In genomic region chr17:40442392-40443195, GRCh38 we compare ENCODE assay signal across 8 cellular contexts. TPM values are rescaled to one million over a fixed set of nuclear protein-coding genes. Genes with fewer than 3 reads are reported as not detected.
DNase-seq lines count a peak whose midpoint lies in the region; ATAC-seq, FAIRE-seq and TF ChIP-seq lines count a peak whose summit lies in the region.

No MANE protein-coding gene starts in this region.

- POLR2A ChIA-PET in A549 (lab: Yijun Ruan, JAX): interaction anchor here (0.7 to 2.8 kb wide), 12 partner anchors 9 to 109 kb away, joined by 3 to 23 read pairs (median 3); partner anchors contain the start of gene TOP2A

- intact Hi-C loops in lower leg skin (cut with DNase I; ENCODE audit: low total_unique reads): loop anchor here (10.0 kb wide), 1 partner anchor 92 kb away; no protein-coding TSS in a partner anchor
- intact Hi-C loops in upper lobe of right lung (cut with DNase I): loop anchor here (5.0 kb wide), 1 partner anchor 115 kb away; no protein-coding TSS in a partner anchor

- no peak for TF ChIP-seq POLR2A in A549 (IDR thresholded peaks at IDR 0.05; ENCODE audit: low read length)
- TF ChIP-seq POLR2A in lower leg skin (IDR thresholded peaks at IDR 0.05): no peak

- TF ChIP-seq RAD21 in A549 (conservative IDR thresholded peaks at IDR 0.05 in 1 of 2, IDR thresholded peaks at IDR 0.05 in 1 of 2): no peak

- CTCF ChIA-PET in A549 (lab: Yijun Ruan, JAX): interaction anchor here (0.7 to 37.5 kb wide), 12 partner anchors 11 to 116 kb away, joined by 3 to 822 read pairs (median 32); partner anchors contain the start of genes CCR7 and TOP2A

- ATAC-seq in A549 (peak; percentile 64 to 72), upper lobe of right lung (peak; percentile 18), GM18909 (IDR thresholded peaks at IDR 0.05; ENCODE audit: poor library complexity, unreplicated experiment) (no peak)
- ATAC-seq in central memory CD8-positive, alpha-beta T cell (replicated peaks; ENCODE audit: extremely low read depth, poor library complexity, severe bottlenecking): no peak

- H3K4me1 Mint-ChIP-seq in central memory CD8-positive, alpha-beta T cell: peaks cover 23% of the 10 kb centered on the region

- H3K27ac ChIP-seq in A549 (peak overlapping the region; percentile 98), HL-60 (replicated peaks) (no peak overlapping the region), upper lobe of right lung (peak overlapping the region; percentile 90)

- no peak for FAIRE-seq in A549 (lab: Jason Lieb, UNC)

- peak; percentile 73 to 82 for DNase-seq in A549 (ENCODE audit: low read depth in 1 of 2, low spot score in 1 of 2)
- DNase-seq in HL-60 (ENCODE audit: low read depth in 1 of 2, low spot score in 1 of 2): no peak
- no peak for DNase-seq in central memory CD8-positive, alpha-beta T cell (ENCODE audit: low spot score in 2 of 2)
- no peak for DNase-seq in lower leg skin (ENCODE audit: low spot score in 2 of 2)
- DNase-seq in upper lobe of right lung: peak; percentile 75
- no peak for DNase-seq in NCI-H1048 (lab: John Stamatoyannopoulos, UW)
- DNase-seq in dedifferentiated amniotic fluid mesenchymal stem cell (ENCODE audit: extremely low spot score): no peak

- H3K9me3 Mint-ChIP-seq in central memory CD8-positive, alpha-beta T cell: no peaks in the 10 kb centered on the region

- no peak for TF ChIP-seq EP300 in A549 (IDR thresholded peaks at IDR 0.05)

- no peaks in the 10 kb centered on the region for H3K36me3 ChIP-seq in upper lobe of right lung

- WGBS in A549 (ENCODE audit: missing lambda C conversion rate): 27% methylated on average over 16 of the region's 29 CpGs
- WGBS in lower leg skin, 2 donors: 18 to 19% methylated on average over 28 to 29 of the region's 29 CpGs

- no peak overlapping the region for H3K27ac Mint-ChIP-seq in central memory CD8-positive, alpha-beta T cell (ENCODE audit: low read depth)

- H3K4me3 Mint-ChIP-seq in central memory CD8-positive, alpha-beta T cell: peak overlapping the region; percentile 81

- H3K4me3 ChIP-seq in A549 (peak overlapping the region; percentile 78), HL-60 (replicated peaks; ENCODE audit: insufficient read depth, low read length) (peak overlapping the region; percentile 40), lower leg skin (ENCODE audit: low read depth, poor library complexity, severe bottlenecking) (peak overlapping the region; percentile 31), upper lobe of right lung (peak overlapping the region; percentile 81)

- no peaks in the 10 kb centered on the region for H3K27me3 Mint-ChIP-seq in central memory CD8-positive, alpha-beta T cell

- H3K36me3 Mint-ChIP-seq in central memory CD8-positive, alpha-beta T cell (ENCODE audit: insufficient read depth): peaks cover 16% of the 10 kb centered on the region

- H3K27me3 ChIP-seq in HL-60 (ENCODE audit: insufficient read depth, poor library complexity, severe bottlenecking) (peaks cover 2% of the 10 kb centered on the region), upper lobe of right lung (no peaks in the 10 kb centered on the region)

- H3K4me1 ChIP-seq in A549 (peaks cover 20% of the 10 kb centered on the region), upper lobe of right lung (peaks cover 25% of the 10 kb centered on the region)

- H3K9me3 ChIP-seq in A549 (no peaks in the 10 kb centered on the region), upper lobe of right lung (no peaks in the 10 kb centered on the region)

- peak overlapping the region; percentile 91 for H3K4me2 ChIP-seq in A549

- TF ChIP-seq CTCF in A549 (IDR thresholded peaks at IDR 0.05) (no peak; the same call in 2 of the 3 replicates), HL-60 (IDR thresholded peaks at IDR 0.05; ENCODE audit: insufficient read depth, low read length) (no peak), lower leg skin (IDR thresholded peaks at IDR 0.05) (no peak), upper lobe of right lung (IDR thresholded peaks at IDR 0.05) (peak; percentile 7)

TF ChIP-seq in A549, 52 proteins besides CTCF, POLR2A, EP300 and RAD21:
- TF ChIP-seq HOXB13 (CRISPR knock-in tag; IDR thresholded peaks at IDR 0.05; ENCODE audit: low read depth) (peak; percentile 40; the same call in 1 of the 2 replicates), CEBPB (IDR thresholded peaks at IDR 0.05) (no peak), HOXB5 (CRISPR knock-in tag; IDR thresholded peaks at IDR 0.05) (0 out of 2 replicates have a peak, but pooled peaks have one; percentile 19), TFCP2L1 (CRISPR knock-in tag; IDR thresholded peaks at IDR 0.05) (peak; percentile 72; the same call in 1 of the 2 replicates), FOXS1 (CRISPR knock-in tag; IDR thresholded peaks at IDR 0.05) (0 out of 2 replicates have a peak, but pooled peaks have one; percentile 30), FOSL2 (IDR thresholded peaks at IDR 0.05) (no peak), FOSL2 (CRISPR knock-in tag; IDR thresholded peaks at IDR 0.05) (peak; percentile 57), MAFK (IDR thresholded peaks at IDR 0.05; ENCODE audit: partially characterized antibody) (peak; percentile 92), HDAC2 (IDR thresholded peaks at IDR 0.05) (no peak)
- TF ChIP-seq, protein P1, sequence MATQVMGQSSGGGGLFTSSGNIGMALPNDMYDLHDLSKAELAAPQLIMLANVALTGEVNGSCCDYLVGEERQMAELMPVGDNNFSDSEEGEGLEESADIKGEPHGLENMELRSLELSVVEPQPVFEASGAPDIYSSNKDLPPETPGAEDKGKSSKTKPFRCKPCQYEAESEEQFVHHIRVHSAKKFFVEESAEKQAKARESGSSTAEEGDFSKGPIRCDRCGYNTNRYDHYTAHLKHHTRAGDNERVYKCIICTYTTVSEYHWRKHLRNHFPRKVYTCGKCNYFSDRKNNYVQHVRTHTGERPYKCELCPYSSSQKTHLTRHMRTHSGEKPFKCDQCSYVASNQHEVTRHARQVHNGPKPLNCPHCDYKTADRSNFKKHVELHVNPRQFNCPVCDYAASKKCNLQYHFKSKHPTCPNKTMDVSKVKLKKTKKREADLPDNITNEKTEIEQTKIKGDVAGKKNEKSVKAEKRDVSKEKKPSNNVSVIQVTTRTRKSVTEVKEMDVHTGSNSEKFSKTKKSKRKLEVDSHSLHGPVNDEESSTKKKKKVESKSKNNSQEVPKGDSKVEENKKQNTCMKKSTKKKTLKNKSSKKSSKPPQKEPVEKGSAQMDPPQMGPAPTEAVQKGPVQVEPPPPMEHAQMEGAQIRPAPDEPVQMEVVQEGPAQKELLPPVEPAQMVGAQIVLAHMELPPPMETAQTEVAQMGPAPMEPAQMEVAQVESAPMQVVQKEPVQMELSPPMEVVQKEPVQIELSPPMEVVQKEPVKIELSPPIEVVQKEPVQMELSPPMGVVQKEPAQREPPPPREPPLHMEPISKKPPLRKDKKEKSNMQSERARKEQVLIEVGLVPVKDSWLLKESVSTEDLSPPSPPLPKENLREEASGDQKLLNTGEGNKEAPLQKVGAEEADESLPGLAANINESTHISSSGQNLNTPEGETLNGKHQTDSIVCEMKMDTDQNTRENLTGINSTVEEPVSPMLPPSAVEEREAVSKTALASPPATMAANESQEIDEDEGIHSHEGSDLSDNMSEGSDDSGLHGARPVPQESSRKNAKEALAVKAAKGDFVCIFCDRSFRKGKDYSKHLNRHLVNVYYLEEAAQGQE (IDR thresholded peaks at IDR 0.05): no peak

RNA-seq across cellular contexts. Expression of gene IGFBP4, which starts 0.7 kb away (rescaled TPM):
- polyA plus RNA-seq in A549 (2011; rRNA removed) (1,080 and 1,577 TPM in 2 replicates), A549 (2017; fragmentation: RNase III; extraction: RNeasy Plus Mini Kit Qiagen cat#74134 plus additional on column Dnase treatment) (1,501 to 1,941 TPM (median 1,829 TPM) in 3 replicates)
- polyA plus RNA-seq in A549 (2012; cell fraction: cytosol; rRNA removed): 1,069 and 1,422 TPM in 2 replicates
- 982 and 1,044 TPM in 2 replicates for polyA plus RNA-seq in A549 (2012; cell fraction: nucleus; rRNA removed)
- 1,444 and 1,452 TPM in 2 replicates for polyA minus RNA-seq in A549 (2011; rRNA and poly(A)+ RNA removed)
- total RNA-seq in lower leg skin (10 to 100 TPM; 35.1 to 90.4 (median 39.6) TPM), upper lobe of right lung (381 TPM)

RNA-seq across cellular contexts. Expression of gene TOP2A, which starts 24.9 kb away (rescaled TPM):
- polyA plus RNA-seq in A549 (2011; rRNA removed) (273 and 416 TPM in 2 replicates), A549 (2017; fragmentation: RNase III; extraction: RNeasy Plus Mini Kit Qiagen cat#74134 plus additional on column Dnase treatment) (210 to 241 TPM (median 226 TPM) in 3 replicates)
- 78.4 and 82.0 TPM in 2 replicates for polyA plus RNA-seq in A549 (2012; cell fraction: cytosol; rRNA removed)
- 75.2 and 121 TPM in 2 replicates for polyA plus RNA-seq in A549 (2012; cell fraction: nucleus; rRNA removed)
- polyA minus RNA-seq in A549 (2011; rRNA and poly(A)+ RNA removed): 83.1 and 83.3 TPM in 2 replicates
- total RNA-seq in lower leg skin (10 to 100 TPM in 1 of 4 donors, 1 to 10 TPM in 3; 5.7 to 11.9 (median 8.2) TPM), upper lobe of right lung (3.3 TPM)

RNA-seq across cellular contexts. Expression of gene TNS4, which starts 58.8 kb away (rescaled TPM):
- polyA plus RNA-seq in A549 (2011; rRNA removed) (24.2 and 45.9 TPM in 2 replicates), A549 (2017; fragmentation: RNase III; extraction: RNeasy Plus Mini Kit Qiagen cat#74134 plus additional on column Dnase treatment) (61.6 to 75.9 TPM (median 73.5 TPM) in 3 replicates)
- 18.0 and 30.2 TPM in 2 replicates for polyA plus RNA-seq in A549 (2012; cell fraction: cytosol; rRNA removed)
- polyA plus RNA-seq in A549 (2012; cell fraction: nucleus; rRNA removed): 83.8 and 125 TPM in 2 replicates
- polyA minus RNA-seq in A549 (2011; rRNA and poly(A)+ RNA removed): 62.8 and 79.7 TPM in 2 replicates
- total RNA-seq in lower leg skin (1,000 to 10,000 TPM in 1 of 4 donors, 100 to 1,000 TPM in 3; 413 to 1,865 (median 485) TPM), upper lobe of right lung (0.78 TPM)

Comparison
In these comparisons a context has a peak if more than half of its experiments do, and no peak if none do; other contexts are left out.
1. ATAC-seq: peak in A549 (2 of 2) and upper lobe of right lung (single experiment); none in central memory CD8-positive, alpha-beta T cell (single experiment) and GM18909 (single experiment).
2. DNase-seq: peak in A549 (2 of 2) and upper lobe of right lung (single experiment); none in HL-60 (0 of 2), central memory CD8-positive, alpha-beta T cell (0 of 2), lower leg skin (0 of 2), NCI-H1048 (single experiment) and dedifferentiated amniotic fluid mesenchymal stem cell (single experiment).
3. H3K4me3 ChIP-seq: peak in every context shown above with its lines; median percentile 81 in upper lobe of right lung; 78 in A549; 40 in HL-60; 31 in lower leg skin.
4. RNA of gene TNS4, which starts 58.8 kb away (total RNA-seq): 413 to 1,865 TPM in lower leg skin; 0.78 TPM in upper lobe of right lung (single experiment); every median in the first group is over 100 times any median in the second.